Comparison of ENCODE assay signal across 1 cellular context in genomic region chr11:118084247-118084646, GRCh38.
TF ChIP-seq lines count a peak whose summit lies in the region.

No MANE protein-coding gene starts in this region.

TF ChIP-seq in GM23338, 12 proteins besides CTCF, POLR2A, EP300 and RAD21 (continued from another document):
- no peak for TF ChIP-seq REST (IDR thresholded peaks at IDR 0.05; ENCODE audit: unreplicated experiment)
- no peak for TF ChIP-seq EZH2phosphoT487 (IDR thresholded peaks at IDR 0.05; ENCODE audit: unreplicated experiment)
- no peak for TF ChIP-seq ETS1 (IDR thresholded peaks at IDR 0.05)
